1 cellular context compared by ENCODE assay signal in the genomic region with DNA sequence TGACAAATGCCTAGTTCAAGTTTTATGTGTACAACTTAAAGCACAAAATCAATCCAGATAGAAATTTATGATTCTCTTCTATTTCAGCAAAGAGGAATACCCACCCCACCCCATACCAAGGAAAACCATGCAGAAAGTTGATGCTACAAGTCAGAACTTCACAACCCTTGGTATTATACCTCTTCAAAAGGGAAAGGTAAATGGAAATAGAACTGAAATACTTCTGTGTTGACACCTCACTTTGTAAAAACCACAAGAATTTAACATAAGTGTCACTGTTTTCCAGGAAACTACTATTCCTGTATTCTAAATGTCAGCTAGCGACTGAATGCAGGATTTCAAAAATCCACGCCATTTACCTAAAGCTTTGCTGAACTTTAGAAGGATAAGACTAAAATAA.
TF ChIP-seq lines count a peak whose summit lies in the region.

No MANE protein-coding gene starts in this region.

TF ChIP-seq in neural cell, 6 proteins besides CTCF, POLR2A, EP300 and RAD21 (continued from another document):
- TF ChIP-seq, protein P1, sequence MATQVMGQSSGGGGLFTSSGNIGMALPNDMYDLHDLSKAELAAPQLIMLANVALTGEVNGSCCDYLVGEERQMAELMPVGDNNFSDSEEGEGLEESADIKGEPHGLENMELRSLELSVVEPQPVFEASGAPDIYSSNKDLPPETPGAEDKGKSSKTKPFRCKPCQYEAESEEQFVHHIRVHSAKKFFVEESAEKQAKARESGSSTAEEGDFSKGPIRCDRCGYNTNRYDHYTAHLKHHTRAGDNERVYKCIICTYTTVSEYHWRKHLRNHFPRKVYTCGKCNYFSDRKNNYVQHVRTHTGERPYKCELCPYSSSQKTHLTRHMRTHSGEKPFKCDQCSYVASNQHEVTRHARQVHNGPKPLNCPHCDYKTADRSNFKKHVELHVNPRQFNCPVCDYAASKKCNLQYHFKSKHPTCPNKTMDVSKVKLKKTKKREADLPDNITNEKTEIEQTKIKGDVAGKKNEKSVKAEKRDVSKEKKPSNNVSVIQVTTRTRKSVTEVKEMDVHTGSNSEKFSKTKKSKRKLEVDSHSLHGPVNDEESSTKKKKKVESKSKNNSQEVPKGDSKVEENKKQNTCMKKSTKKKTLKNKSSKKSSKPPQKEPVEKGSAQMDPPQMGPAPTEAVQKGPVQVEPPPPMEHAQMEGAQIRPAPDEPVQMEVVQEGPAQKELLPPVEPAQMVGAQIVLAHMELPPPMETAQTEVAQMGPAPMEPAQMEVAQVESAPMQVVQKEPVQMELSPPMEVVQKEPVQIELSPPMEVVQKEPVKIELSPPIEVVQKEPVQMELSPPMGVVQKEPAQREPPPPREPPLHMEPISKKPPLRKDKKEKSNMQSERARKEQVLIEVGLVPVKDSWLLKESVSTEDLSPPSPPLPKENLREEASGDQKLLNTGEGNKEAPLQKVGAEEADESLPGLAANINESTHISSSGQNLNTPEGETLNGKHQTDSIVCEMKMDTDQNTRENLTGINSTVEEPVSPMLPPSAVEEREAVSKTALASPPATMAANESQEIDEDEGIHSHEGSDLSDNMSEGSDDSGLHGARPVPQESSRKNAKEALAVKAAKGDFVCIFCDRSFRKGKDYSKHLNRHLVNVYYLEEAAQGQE (IDR thresholded peaks at IDR 0.05; ENCODE audit: borderline replicate concordance) = no peak
- TF ChIP-seq POLR2AphosphoS5 (IDR thresholded peaks at IDR 0.05) (no peak), EZH2 (IDR thresholded peaks at IDR 0.05; ENCODE audit: borderline replicate concordance, insufficient read depth, low read length, poor library complexity, severe bottlenecking) (no peak)
